In the genomic region with DNA sequence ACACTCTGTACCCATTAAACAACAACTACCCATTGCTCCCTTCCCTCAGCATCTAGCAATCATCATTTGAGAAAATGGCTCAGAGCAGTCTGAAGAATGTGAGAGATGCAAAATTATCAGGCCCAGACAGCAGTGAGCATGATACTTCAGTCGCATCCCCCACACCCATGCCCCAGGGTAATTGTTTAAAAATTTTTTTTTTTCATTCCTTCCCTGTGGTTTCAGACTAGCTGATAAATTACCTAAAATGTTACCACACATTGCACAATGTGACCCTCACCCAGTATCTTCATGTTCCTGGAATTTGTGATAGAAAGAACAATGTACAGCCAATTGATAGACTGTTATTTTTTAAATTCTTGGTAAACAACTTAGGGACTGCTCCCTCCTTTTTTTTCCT, we compare ENCODE assay signal across 1 cellular context.
TF ChIP-seq lines count a peak whose summit lies in the region.

No MANE protein-coding gene starts in this region.

TF ChIP-seq in K562, 482 proteins besides CTCF, POLR2A, EP300 and RAD21 (continued from another document and continues in another):
- TF ChIP-seq ZBTB33 (CRISPR knock-in tag; IDR thresholded peaks at IDR 0.05) (no peak), ZNF76 (CRISPR knock-in tag; IDR thresholded peaks at IDR 0.05; ENCODE audit: borderline replicate concordance) (no peak), MYC (IDR thresholded peaks at IDR 0.05; ENCODE audit: low read depth, low read length) (peak; percentile 59; the same call in 1 of the 2 replicates), MYC (CRISPR knock-in tag; IDR thresholded peaks at IDR 0.05; ENCODE audit: borderline replicate concordance, low read depth) (no peak), HLTF (IDR thresholded peaks at IDR 0.05) (no peak), THAP7 (CRISPR knock-in tag; IDR thresholded peaks at IDR 0.05) (no peak), LARP7 (IDR thresholded peaks at IDR 0.05) (no peak), ZNF586 (CRISPR knock-in tag; conservative IDR thresholded peaks at IDR 0.05) (0 out of 2 replicates have a peak, but pooled peaks have one; percentile 28), RB1 (IDR thresholded peaks at IDR 0.05; ENCODE audit: low read depth) (no peak), TAF9B (IDR thresholded peaks at IDR 0.05; ENCODE audit: partially characterized antibody) (no peak), BCL6 (CRISPR knock-in tag; IDR thresholded peaks at IDR 0.05) (no peak), CHD1 (IDR thresholded peaks at IDR 0.05; ENCODE audit: low read length) (no peak), PKNOX1 (IDR thresholded peaks at IDR 0.05) (peak; percentile 56), PCBP1 (IDR thresholded peaks at IDR 0.05; ENCODE audit: low read depth, low read length, poor library complexity, severe bottlenecking) (no peak), ZFPM2 (CRISPR knock-in tag; IDR thresholded peaks at IDR 0.05) (no peak), MYBL2 (IDR thresholded peaks at IDR 0.05; ENCODE audit: low read depth) (peak; percentile 79), MYBL2 (CRISPR knock-in tag; IDR thresholded peaks at IDR 0.05; ENCODE audit: borderline replicate concordance) (no peak), MECOM (CRISPR knock-in tag; IDR thresholded peaks at IDR 0.05) (peak; percentile 84), CXXC5 (CRISPR knock-in tag; IDR thresholded peaks at IDR 0.05) (peak; percentile 16; the same call in 1 of the 2 replicates), POLR2AphosphoS5 (IDR thresholded peaks at IDR 0.05; ENCODE audit: control insufficient read depth, insufficient read depth, low read depth, low read length) (peak; percentile 62; the same call in 1 of the 2 replicates), ZNF644 (tag; IDR thresholded peaks at IDR 0.05; ENCODE audit: low read depth) (0 out of 2 replicates have a peak, but pooled peaks have one; percentile 43), MAFF (IDR thresholded peaks at IDR 0.05; ENCODE audit: low read length) (no peak), SNRNP70 (optimal IDR thresholded peaks at IDR 0.05; ENCODE audit: low read depth, low read length) (no peak), KDM1A (IDR thresholded peaks at IDR 0.05) (peak; percentile 72 to 85), NCOA2 (IDR thresholded peaks at IDR 0.05; ENCODE audit: partially characterized antibody in 2 of 2) (no peak), KAT8 (IDR thresholded peaks at IDR 0.05; ENCODE audit: low read depth) (no peak), FOXJ2 (tag; IDR thresholded peaks at IDR 0.05) (no peak), NFE2 (IDR thresholded peaks at IDR 0.05; ENCODE audit: low read depth) (peak; percentile 58), KLF16 (IDR thresholded peaks at IDR 0.05) (peak; percentile 77), ZNF124 (CRISPR knock-in tag; IDR thresholded peaks at IDR 0.05) (no peak), ZNF764 (CRISPR knock-in tag; IDR thresholded peaks at IDR 0.05; ENCODE audit: low read depth) (no peak), TEAD4 (IDR thresholded peaks at IDR 0.05; ENCODE audit: low read length) (peak; percentile 95), TEAD4 (CRISPR knock-in tag; IDR thresholded peaks at IDR 0.05; ENCODE audit: borderline replicate concordance) (no peak), ZNF766 (CRISPR knock-in tag; conservative IDR thresholded peaks at IDR 0.05) (peak; percentile 26; the same call in 1 of the 2 replicates), CGGBP1 (CRISPR knock-in tag; IDR thresholded peaks at IDR 0.05) (no peak), KLF1 (tag; IDR thresholded peaks at IDR 0.05) (no peak), ELK1 (CRISPR knock-in tag; IDR thresholded peaks at IDR 0.05) (no peak), PURB (CRISPR knock-in tag; IDR thresholded peaks at IDR 0.05; ENCODE audit: low read depth) (no peak), RCOR1 (IDR thresholded peaks at IDR 0.05; ENCODE audit: borderline replicate concordance in 1 of 2, low read depth in 2 of 2, low read length in 2 of 2) (peak; percentile 68 to 97; a peak in 3 of 4 replicates), RBM34 (IDR thresholded peaks at IDR 0.05; ENCODE audit: borderline replicate concordance, insufficient read depth, low read length) (no peak), CAMTA2 (CRISPR knock-in tag; conservative IDR thresholded peaks at IDR 0.05) (no peak), TEAD1 (CRISPR knock-in tag; IDR thresholded peaks at IDR 0.05) (peak; percentile 86 to 87), BCOR (IDR thresholded peaks at IDR 0.05) (0 out of 2 replicates have a peak, but pooled peaks have one; percentile 41), XRCC5 (IDR thresholded peaks at IDR 0.05; ENCODE audit: low read depth, low read length) (no peak), SOX6 (IDR thresholded peaks at IDR 0.05) (peak; percentile 99), BRF2 (IDR thresholded peaks at IDR 0.05; ENCODE audit: borderline replicate concordance, insufficient read depth, insufficient read length) (no peak), ZNF133 (CRISPR knock-in tag; IDR thresholded peaks at IDR 0.05) (no peak), DNMT1 (IDR thresholded peaks at IDR 0.05) (no peak), HMBOX1 (IDR thresholded peaks at IDR 0.05) (peak; percentile 69; the same call in 1 of the 2 replicates), SMAD4 (CRISPR knock-in tag; conservative IDR thresholded peaks at IDR 0.05) (peak; percentile 96), CBFB (CRISPR knock-in tag; IDR thresholded peaks at IDR 0.05) (no peak), STAG1 (CRISPR knock-in tag; IDR thresholded peaks at IDR 0.05; ENCODE audit: borderline replicate concordance) (no peak), GABPB2 (CRISPR knock-in tag; conservative IDR thresholded peaks at IDR 0.05) (no peak), POLR2B (IDR thresholded peaks at IDR 0.05; ENCODE audit: low read depth, partially characterized antibody) (no peak), CHD4 (IDR thresholded peaks at IDR 0.05; ENCODE audit: insufficient read depth, insufficient replicate concordance, low read depth, low read length, poor library complexity, severe bottlenecking) (no peak), ATF7 (IDR thresholded peaks at IDR 0.05) (peak; percentile 69), LEF1 (IDR thresholded peaks at IDR 0.05) (peak; percentile 71), CBX3 (IDR thresholded peaks at IDR 0.05; ENCODE audit: borderline replicate concordance in 1 of 2, low read length in 2 of 2) (peak in 1 of 2 experiments; percentile 56; a peak in 1 of 3 replicates), ZKSCAN8 (CRISPR knock-in tag; IDR thresholded peaks at IDR 0.05) (0 out of 2 replicates have a peak, but pooled peaks have one; percentile 40), ZNF584 (CRISPR knock-in tag; IDR thresholded peaks at IDR 0.05; ENCODE audit: low read depth) (0 out of 2 replicates have a peak, but pooled peaks have one; percentile 21), TOE1 (IDR thresholded peaks at IDR 0.05; ENCODE audit: borderline replicate concordance) (no peak; the same call in 1 of the 2 replicates), TOE1 (CRISPR knock-in tag; IDR thresholded peaks at IDR 0.05; ENCODE audit: borderline replicate concordance, low read depth) (no peak)
- TF ChIP-seq, protein P1, sequence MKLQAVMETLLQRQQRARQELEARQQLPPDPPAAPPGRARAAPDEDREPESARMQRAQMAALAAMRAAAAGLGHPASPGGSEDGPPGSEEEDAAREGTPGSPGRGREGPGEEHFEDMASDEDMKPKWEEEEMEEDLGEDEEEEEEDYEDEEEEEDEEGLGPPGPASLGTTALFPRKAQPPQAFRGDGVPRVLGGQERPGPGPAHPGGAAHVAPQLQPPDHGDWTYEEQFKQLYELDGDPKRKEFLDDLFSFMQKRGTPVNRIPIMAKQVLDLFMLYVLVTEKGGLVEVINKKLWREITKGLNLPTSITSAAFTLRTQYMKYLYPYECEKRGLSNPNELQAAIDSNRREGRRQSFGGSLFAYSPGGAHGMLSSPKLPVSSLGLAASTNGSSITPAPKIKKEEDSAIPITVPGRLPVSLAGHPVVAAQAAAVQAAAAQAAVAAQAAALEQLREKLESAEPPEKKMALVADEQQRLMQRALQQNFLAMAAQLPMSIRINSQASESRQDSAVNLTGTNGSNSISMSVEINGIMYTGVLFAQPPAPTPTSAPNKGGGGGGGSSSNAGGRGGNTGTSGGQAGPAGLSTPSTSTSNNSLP (IDR thresholded peaks at IDR 0.05; ENCODE audit: borderline replicate concordance, low read depth, low read length): peak; percentile 92
- TF ChIP-seq, protein P2, sequence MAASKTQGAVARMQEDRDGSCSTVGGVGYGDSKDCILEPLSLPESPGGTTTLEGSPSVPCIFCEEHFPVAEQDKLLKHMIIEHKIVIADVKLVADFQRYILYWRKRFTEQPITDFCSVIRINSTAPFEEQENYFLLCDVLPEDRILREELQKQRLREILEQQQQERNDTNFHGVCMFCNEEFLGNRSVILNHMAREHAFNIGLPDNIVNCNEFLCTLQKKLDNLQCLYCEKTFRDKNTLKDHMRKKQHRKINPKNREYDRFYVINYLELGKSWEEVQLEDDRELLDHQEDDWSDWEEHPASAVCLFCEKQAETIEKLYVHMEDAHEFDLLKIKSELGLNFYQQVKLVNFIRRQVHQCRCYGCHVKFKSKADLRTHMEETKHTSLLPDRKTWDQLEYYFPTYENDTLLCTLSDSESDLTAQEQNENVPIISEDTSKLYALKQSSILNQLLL (CRISPR knock-in tag; IDR thresholded peaks at IDR 0.05; ENCODE audit: borderline replicate concordance): no peak
- TF ChIP-seq, protein P3, sequence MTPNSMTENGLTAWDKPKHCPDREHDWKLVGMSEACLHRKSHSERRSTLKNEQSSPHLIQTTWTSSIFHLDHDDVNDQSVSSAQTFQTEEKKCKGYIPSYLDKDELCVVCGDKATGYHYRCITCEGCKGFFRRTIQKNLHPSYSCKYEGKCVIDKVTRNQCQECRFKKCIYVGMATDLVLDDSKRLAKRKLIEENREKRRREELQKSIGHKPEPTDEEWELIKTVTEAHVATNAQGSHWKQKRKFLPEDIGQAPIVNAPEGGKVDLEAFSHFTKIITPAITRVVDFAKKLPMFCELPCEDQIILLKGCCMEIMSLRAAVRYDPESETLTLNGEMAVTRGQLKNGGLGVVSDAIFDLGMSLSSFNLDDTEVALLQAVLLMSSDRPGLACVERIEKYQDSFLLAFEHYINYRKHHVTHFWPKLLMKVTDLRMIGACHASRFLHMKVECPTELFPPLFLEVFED (CRISPR knock-in tag; conservative IDR thresholded peaks at IDR 0.05): no peak
